17 cellular contexts compared by ENCODE assay signal in the genomic region with DNA sequence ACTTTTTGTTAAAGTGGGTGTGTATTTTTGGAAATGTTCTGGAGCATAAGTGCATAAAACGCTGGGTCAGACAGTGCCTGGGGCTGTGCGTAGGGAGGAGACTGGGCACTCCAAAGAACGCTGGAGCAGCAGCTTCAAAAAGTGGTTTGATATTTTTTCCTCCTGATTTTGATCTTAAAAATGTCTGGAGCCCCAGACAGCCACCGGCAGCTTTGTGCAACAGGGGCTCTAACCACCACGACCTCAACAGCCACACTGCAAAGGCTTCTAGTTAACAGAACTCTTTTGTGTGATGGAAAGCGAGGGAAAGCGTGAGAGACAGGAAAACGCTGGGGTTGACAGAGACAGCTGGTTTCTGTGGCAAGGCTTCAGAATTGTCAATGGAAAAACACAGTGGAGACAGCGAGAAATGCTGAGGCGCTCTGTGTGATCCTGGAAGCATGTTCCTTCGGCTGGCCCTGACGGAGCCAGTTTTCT.
DNase-seq lines count a peak whose midpoint lies in the region; FAIRE-seq and TF ChIP-seq lines count a peak whose summit lies in the region.
"Had no signal": no experiment of that assay in that cellular context is flagged by ENCODE, and none has a peak within 500 bp of the region (broad histone marks: within the 10 kb centered on the region; RNA-seq: fewer than 3 reads in every experiment).

No MANE protein-coding gene starts in this region.

- no peaks in the 10 kb centered on the region for H3K36me3 ChIP-seq in breast epithelium
- H3K36me3 ChIP-seq in A673 (ENCODE audit: insufficient read depth, low read length, poor library complexity, severe bottlenecking), result no peaks in the 10 kb centered on the region
- H3K36me3 ChIP-seq: thyroid gland had no signal

- H3K27me3 ChIP-seq in breast epithelium (no peaks in the 10 kb centered on the region), A673 (replicated peaks; ENCODE audit: insufficient read depth, low read depth, low read length, poor library complexity) (peaks cover 41% of the 10 kb centered on the region)
- H3K27me3 ChIP-seq: thyroid gland had no signal

- peaks cover 5% of the 10 kb centered on the region for H3K9me3 Mint-ChIP-seq in MCF 10A (ENCODE audit: unreplicated experiment)
- H3K9me3 Mint-ChIP-seq: activated naive CD8-positive, alpha-beta T cell treated with anti-CD3 and anti-CD28 coated beads, Interleukin-2, amount 10 ng/mL, durations not matched to agents 7 days and 5 days had no signal

- TF ChIP-seq POLR2A in breast epithelium (IDR thresholded peaks at IDR 0.05), result no peak

- FAIRE-seq in frontal cortex (lab: Jason Lieb, UNC), result no peak
- FAIRE-seq: colon, GM19239 had no signal

- H3K4me3 ChIP-seq in breast epithelium, result peak overlapping the region in 2 of 3 donors; percentile 31 to 52
- H3K4me3 ChIP-seq in A673 (ENCODE audit: low read depth, low read length, poor library complexity, severe bottlenecking), result no peak overlapping the region
- H3K4me3 ChIP-seq: thyroid gland had no signal

- peak in 1 of 2 donors; percentile 47 for DNase-seq in breast epithelium (ENCODE audit: low spot score in 2 of 2)
- no peak for DNase-seq in MCF 10A (ENCODE audit: unreplicated experiment)
- DNase-seq in frontal cortex (ENCODE audit: low spot score in 2 of 2), result peak; percentile 46 to 53
- DNase-seq in myocyte (ENCODE audit: low read depth), result peak; percentile 90
- DNase-seq in activated T-cell treated with anti-CD3 and anti-CD28 coated beads for 4 hours, result no peak
- DNase-seq in NCI-H1436 (lab: John Stamatoyannopoulos, UW), result no peak
- DNase-seq in A673 (ENCODE audit: low spot score), result no peak
- no peak for DNase-seq in mucosa of gallbladder (ENCODE audit: low spot score)
- DNase-seq: activated CD4-positive, alpha-beta T cell treated with anti-CD3 and anti-CD28 coated beads for 4 hours; activated naive CD8-positive, alpha-beta T cell treated with anti-CD3 and anti-CD28 coated beads, Interleukin-2, amount 10 ng/mL, durations not matched to agents 7 days and 5 days; CD4-positive, alpha-beta memory T cell; mesenchymal stem cell; NCI-H748 treated with DMSO at 0.1 percent for 48 hours; T1000; thyroid gland had no signal

- H3K27ac ChIP-seq in breast epithelium, result peak overlapping the region; percentile 62 to 69
- H3K27ac ChIP-seq in A673 (ENCODE audit: low read depth, low read length, poor library complexity, severe bottlenecking), result no peak overlapping the region
- H3K27ac ChIP-seq: thyroid gland had no signal

- no peak overlapping the region for H3K4me3 Mint-ChIP-seq in MCF 10A (ENCODE audit: unreplicated experiment)
- H3K4me3 Mint-ChIP-seq: activated naive CD8-positive, alpha-beta T cell treated with anti-CD3 and anti-CD28 coated beads, Interleukin-2, amount 10 ng/mL, durations not matched to agents 7 days and 5 days; CD4-positive, alpha-beta memory T cell had no signal

- H3K4me1 Mint-ChIP-seq in MCF 10A (ENCODE audit: insufficient read depth, unreplicated experiment), result no peaks in the 10 kb centered on the region

- intact Hi-C loops in breast epithelium (cut with DNase I; ENCODE audit: low total_unique reads) (no loop called here), MCF 10A (cut with micrococcal nuclease) (no loop called here), A673 (cut with micrococcal nuclease; ENCODE audit: unreplicated experiment) (no loop called here)

- H3K27me3 Mint-ChIP-seq in MCF 10A (ENCODE audit: insufficient read depth, unreplicated experiment), result no peaks in the 10 kb centered on the region

- H3K9me3 ChIP-seq in breast epithelium (no peaks in the 10 kb centered on the region), A673 (ENCODE audit: low read depth, low read length, poor library complexity, severe bottlenecking) (no peaks in the 10 kb centered on the region)
- H3K9me3 ChIP-seq: thyroid gland had no signal

- CTCF ChIA-PET in MCF 10A (lab: Yijun Ruan, JAX), result interaction anchor here (0.8 to 2.0 kb wide), 4 partner anchors 8 to 567 kb away, joined by 3 to 11 read pairs (median 4); no protein-coding TSS in a partner anchor
- CTCF ChIA-PET in A673 (lab: Charles Lee), result no interaction called here

- POLR2A ChIA-PET in MCF 10A (lab: Yijun Ruan, JAX), result no interaction called here
- POLR2A ChIA-PET in A673 (lab: Charles Lee; ENCODE audit: low non-redundant PET), result no interaction called here

- H3K4me1 ChIP-seq in breast epithelium (no peaks in the 10 kb centered on the region), A673 (ENCODE audit: insufficient read depth, low read length, poor library complexity, severe bottlenecking) (no peaks in the 10 kb centered on the region)
- H3K4me1 ChIP-seq: thyroid gland had no signal

- H3K36me3 Mint-ChIP-seq in MCF 10A (ENCODE audit: insufficient read depth, unreplicated experiment), result no peaks in the 10 kb centered on the region
- H3K36me3 Mint-ChIP-seq: activated naive CD8-positive, alpha-beta T cell treated with anti-CD3 and anti-CD28 coated beads, Interleukin-2, amount 10 ng/mL, durations not matched to agents 7 days and 5 days; CD4-positive, alpha-beta memory T cell had no signal

- TF ChIP-seq CTCF in breast epithelium (IDR thresholded peaks at IDR 0.05) (no peak), MCF 10A (IDR thresholded peaks at IDR 0.05; ENCODE audit: unreplicated experiment) (no peak), A673 (conservative IDR thresholded peaks at IDR 0.05; ENCODE audit: low read depth, low read length) (no peak)

- H3K27ac Mint-ChIP-seq in MCF 10A (ENCODE audit: low read depth, unreplicated experiment), result no peak overlapping the region
- H3K27ac Mint-ChIP-seq: activated naive CD8-positive, alpha-beta T cell treated with anti-CD3 and anti-CD28 coated beads, Interleukin-2, amount 10 ng/mL, durations not matched to agents 7 days and 5 days had no signal

- no TSS peak for BruUV-seq in MCF 10A (replicated peaks; lab: Mats Ljungman, UMichigan)
- no TSS peak for BruUV-seq in A673 (replicated peaks; lab: Mats Ljungman, UMichigan)

Comparison
In these comparisons a context has a peak if more than half of its experiments do, and no peak if none do; other contexts are left out.
1. DNase-seq: peak in frontal cortex (2 of 2) and myocyte (single experiment); none in MCF 10A (single experiment), activated T-cell treated with anti-CD3 and anti-CD28 coated beads for 4 hours (single experiment), NCI-H1436 (single experiment), A673 (single experiment) and mucosa of gallbladder (single experiment).